12 cellular contexts compared by ENCODE assay signal in the genomic region with DNA sequence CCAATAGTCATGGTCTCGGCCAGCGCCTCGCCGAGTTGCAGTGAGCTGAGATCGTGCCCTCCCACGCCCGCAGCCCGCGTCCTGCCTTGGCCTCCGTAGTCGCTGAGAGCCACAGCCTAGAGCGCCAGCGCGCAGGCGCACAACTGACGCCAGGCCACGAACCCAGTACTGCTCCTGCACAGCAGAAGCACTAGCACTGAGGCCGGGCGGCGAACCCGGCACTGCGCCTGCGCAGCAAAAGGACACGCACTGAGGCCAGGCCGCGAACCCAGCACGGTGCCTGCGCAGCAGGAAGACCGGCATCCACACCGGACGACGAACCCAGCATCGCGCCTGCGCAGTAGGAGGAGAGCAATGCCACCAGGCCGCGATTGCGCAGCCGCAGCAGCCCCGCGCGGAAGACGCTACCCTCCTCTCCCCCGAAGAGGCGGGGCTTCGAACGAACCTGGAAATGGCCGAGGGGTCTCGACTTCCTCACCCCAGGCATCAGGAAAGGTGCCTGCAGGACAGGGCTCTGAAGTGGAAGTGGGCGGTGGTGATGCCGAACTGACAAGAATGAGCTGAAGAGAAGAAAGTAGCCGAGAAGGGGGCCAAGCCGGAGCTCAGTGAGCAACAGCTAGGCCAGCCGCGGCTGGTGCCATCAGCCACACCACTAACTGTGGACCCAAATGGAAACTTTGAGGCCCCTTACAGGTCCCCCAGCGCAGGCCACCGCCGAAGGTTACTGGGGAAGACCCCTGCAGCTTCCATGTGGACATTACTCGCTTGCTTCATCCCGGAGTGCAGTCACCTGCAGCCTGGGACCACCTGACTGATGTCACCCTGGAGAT. TPM values are rescaled to one million over a fixed set of nuclear protein-coding genes. Genes with fewer than 3 reads are reported as not detected.
DNase-seq lines count a peak whose midpoint lies in the region; ATAC-seq and TF ChIP-seq lines count a peak whose summit lies in the region.
"Had no signal": no experiment of that assay in that cellular context is flagged by ENCODE, and none has a peak within 500 bp of the region (broad histone marks: within the 10 kb centered on the region; RNA-seq: fewer than 3 reads in every experiment).

No MANE protein-coding gene starts in this region.

- H3K27me3 Mint-ChIP-seq in activated CD8-positive, alpha-beta T cell treated with anti-CD3 and anti-CD28 coated beads for 36 hours: peaks cover 35% of the 10 kb centered on the region
- peaks cover 44% of the 10 kb centered on the region for H3K27me3 Mint-ChIP-seq in activated CD8-positive, alpha-beta T cell treated with anti-CD3 and anti-CD28 coated beads, Interleukin-2, amount 10 ng/mL, durations not matched to agents 7 days and 5 days (ENCODE audit: low read depth)
- H3K27me3 Mint-ChIP-seq in endodermal cell (ENCODE audit: insufficient read depth): peaks cover 4% of the 10 kb centered on the region

- peaks cover 4% of the 10 kb centered on the region for H3K4me1 Mint-ChIP-seq in activated CD8-positive, alpha-beta T cell treated with anti-CD3 and anti-CD28 coated beads for 36 hours (ENCODE audit: low read depth)
- H3K4me1 Mint-ChIP-seq in activated CD8-positive, alpha-beta T cell treated with anti-CD3 and anti-CD28 coated beads, Interleukin-2, amount 10 ng/mL, durations not matched to agents 7 days and 5 days (ENCODE audit: low read depth): no peaks in the 10 kb centered on the region
- H3K4me1 Mint-ChIP-seq in endodermal cell: peaks cover 12% of the 10 kb centered on the region
- H3K4me1 Mint-ChIP-seq: IgD-negative memory B cell had no signal

- no peak for TF ChIP-seq CTCF in activated CD8-positive, alpha-beta T cell treated with anti-CD3 and anti-CD28 coated beads for 36 hours (IDR thresholded peaks at IDR 0.05)
- TF ChIP-seq CTCF in endodermal cell (conservative IDR thresholded peaks at IDR 0.05): no peak

- WGBS in endodermal cell (ENCODE audit: insufficient coverage in 1 of 2, insufficient read length in 1 of 2), 2 experiments: 93 to 95% methylated on average over 34 to 60 of the region's 60 CpGs

- peak overlapping the region; percentile 53 for H3K4me3 Mint-ChIP-seq in activated CD8-positive, alpha-beta T cell treated with anti-CD3 and anti-CD28 coated beads for 36 hours
- H3K4me3 Mint-ChIP-seq in activated CD8-positive, alpha-beta T cell treated with anti-CD3 and anti-CD28 coated beads, Interleukin-2, amount 10 ng/mL, durations not matched to agents 7 days and 5 days: no peak overlapping the region
- H3K4me3 Mint-ChIP-seq in endodermal cell: no peak overlapping the region
- H3K4me3 Mint-ChIP-seq: IgD-negative memory B cell had no signal

- intact Hi-C loops in activated CD8-positive, alpha-beta T cell treated with anti-CD3 and anti-CD28 coated beads for 36 hours (cut with micrococcal nuclease): no loop called here

- no peak overlapping the region for H3K27ac Mint-ChIP-seq in activated CD8-positive, alpha-beta T cell treated with anti-CD3 and anti-CD28 coated beads for 36 hours
- H3K27ac Mint-ChIP-seq in activated CD8-positive, alpha-beta T cell treated with anti-CD3 and anti-CD28 coated beads, Interleukin-2, amount 10 ng/mL, durations not matched to agents 7 days and 5 days: no peak overlapping the region
- H3K27ac Mint-ChIP-seq in endodermal cell: no peak overlapping the region
- H3K27ac Mint-ChIP-seq: IgD-negative memory B cell had no signal

- H3K27me3 ChIP-seq in endodermal cell (ENCODE audit: control insufficient read depth, insufficient read depth, low read length, poor library complexity, severe bottlenecking) (no peaks in the 10 kb centered on the region), subcutaneous abdominal adipose tissue (ENCODE audit: control insufficient read depth in 5 of 5, insufficient read depth in 4 of 5, low read length in 5 of 5) (peaks cover 0 to 20% (median 9%) of the 10 kb centered on the region in 5 donors)

- no peaks in the 10 kb centered on the region for H3K9me3 Mint-ChIP-seq in activated CD8-positive, alpha-beta T cell treated with anti-CD3 and anti-CD28 coated beads for 36 hours
- peaks cover 5% of the 10 kb centered on the region for H3K9me3 Mint-ChIP-seq in activated CD8-positive, alpha-beta T cell treated with anti-CD3 and anti-CD28 coated beads, Interleukin-2, amount 10 ng/mL, durations not matched to agents 7 days and 5 days (ENCODE audit: insufficient read depth)
- peaks cover 5% of the 10 kb centered on the region for H3K9me3 Mint-ChIP-seq in endodermal cell

- no peaks in the 10 kb centered on the region for H3K36me3 Mint-ChIP-seq in activated CD8-positive, alpha-beta T cell treated with anti-CD3 and anti-CD28 coated beads for 36 hours (ENCODE audit: low read depth)
- no peaks in the 10 kb centered on the region for H3K36me3 Mint-ChIP-seq in activated CD8-positive, alpha-beta T cell treated with anti-CD3 and anti-CD28 coated beads, Interleukin-2, amount 10 ng/mL, durations not matched to agents 7 days and 5 days (ENCODE audit: low read depth)
- H3K36me3 Mint-ChIP-seq in endodermal cell (ENCODE audit: low read depth): peaks cover 19% of the 10 kb centered on the region
- H3K36me3 Mint-ChIP-seq: IgD-negative memory B cell had no signal

- H3K27ac ChIP-seq in endodermal cell (ENCODE audit: low read depth, low read length) (no peak overlapping the region), subcutaneous abdominal adipose tissue (ENCODE audit: low read depth, low read length) (no peak overlapping the region)

- CTCF ChIA-PET in activated CD8-positive, alpha-beta T cell treated with anti-CD3 and anti-CD28 coated beads for 36 hours (lab: Charles Lee): no interaction called here
- CTCF ChIA-PET in activated CD8-positive, alpha-beta T cell treated with anti-CD3 and anti-CD28 coated beads, Interleukin-2, amount 10 ng/mL, durations not matched to agents 7 days and 5 days (lab: Charles Lee): no interaction called here

- POLR2A ChIA-PET in activated CD8-positive, alpha-beta T cell treated with anti-CD3 and anti-CD28 coated beads for 36 hours (lab: Charles Lee): interaction anchor here (0.5 kb wide), 1 partner anchor 30 kb away, joined by 6 read pairs; no protein-coding TSS in a partner anchor
- POLR2A ChIA-PET in activated CD8-positive, alpha-beta T cell treated with anti-CD3 and anti-CD28 coated beads, Interleukin-2, amount 10 ng/mL, durations not matched to agents 7 days and 5 days (lab: Charles Lee): interaction anchor here (0.6 kb wide), 1 partner anchor 23 kb away, joined by 3 read pairs; no protein-coding TSS in a partner anchor

- ATAC-seq in activated CD8-positive, alpha-beta T cell treated with anti-CD3 and anti-CD28 coated beads for 36 hours: peak; percentile 88
- no peak for ATAC-seq in activated CD8-positive, alpha-beta T cell treated with anti-CD3 and anti-CD28 coated beads, Interleukin-2, amount 10 ng/mL, durations not matched to agents 7 days and 5 days
- ATAC-seq in GM19351 (IDR thresholded peaks at IDR 0.05; ENCODE audit: unreplicated experiment): no peak

- no peak overlapping the region for H3K4me3 ChIP-seq in endodermal cell (ENCODE audit: low read length)
- H3K4me3 ChIP-seq in subcutaneous abdominal adipose tissue (ENCODE audit: low read depth in 1 of 5, low read length in 5 of 5): peak overlapping the region in 4 of 5 donors; percentile 6 to 48 (median 32)

- H3K9ac ChIP-seq in endodermal cell (ENCODE audit: extremely low read depth, low read length, poor library complexity, severe bottlenecking) (no peak overlapping the region), subcutaneous abdominal adipose tissue (ENCODE audit: low read length in 5 of 5) (no peak overlapping the region)

- peak; percentile 70 for DNase-seq in activated CD8-positive, alpha-beta T cell treated with anti-CD3 and anti-CD28 coated beads for 36 hours
- no peak for DNase-seq in activated CD8-positive, alpha-beta T cell treated with anti-CD3 and anti-CD28 coated beads, Interleukin-2, amount 10 ng/mL, durations not matched to agents 7 days and 5 days
- peak; percentile 36 for DNase-seq in endodermal cell
- DNase-seq in mesenteric fat pad (ENCODE audit: low spot score): peak; percentile 83
- no peak for DNase-seq in DMS 273 treated with DMSO at 0.1 percent for 48 hours (lab: John Stamatoyannopoulos, UW)
- DNase-seq in middle frontal gyrus (ENCODE audit: extremely low spot score, low spot score): no peak
- DNase-seq: NCI-H345 had no signal

- H3K36me3 ChIP-seq in endodermal cell (ENCODE audit: control insufficient read depth, insufficient read depth, low read length) (no peaks in the 10 kb centered on the region), subcutaneous abdominal adipose tissue (ENCODE audit: control insufficient read depth in 5 of 5, insufficient read depth in 5 of 5, low read length in 5 of 5) (peaks cover 0 to 2% (median 0%) of the 10 kb centered on the region in 5 donors)

- H3K4me1 ChIP-seq in endodermal cell (ENCODE audit: control insufficient read depth, insufficient read depth, low read length) (peaks cover 9% of the 10 kb centered on the region), subcutaneous abdominal adipose tissue (ENCODE audit: control insufficient read depth in 5 of 5, insufficient read depth in 5 of 5, low read length in 5 of 5) (peaks cover 0 to 5% (median 0%) of the 10 kb centered on the region in 5 donors)

- H3K9me3 ChIP-seq in endodermal cell (ENCODE audit: control insufficient read depth, low read length): peaks cover 5% of the 10 kb centered on the region
- H3K9me3 ChIP-seq in subcutaneous abdominal adipose tissue (ENCODE audit: control insufficient read depth in 5 of 5, low read length in 5 of 5): no peaks in the 10 kb centered on the region

RNA-seq across cellular contexts. Expression of gene F10, which starts 7.5 kb away (rescaled TPM):
- total RNA-seq in activated CD8-positive, alpha-beta T cell treated with anti-CD3 and anti-CD28 coated beads for 36 hours: not detected
- not detected for total RNA-seq in activated CD8-positive, alpha-beta T cell treated with anti-CD3 and anti-CD28 coated beads, Interleukin-2, amount 10 ng/mL, durations not matched to agents 7 days and 5 days
- total RNA-seq in endodermal cell: 10 to 100 TPM; 18.7 to 32.4 TPM
- polyA plus RNA-seq in endodermal cell (2013, experiment 1 of 2): 15.5 TPM
- 18.2 TPM for polyA plus RNA-seq in endodermal cell (2013, experiment 2 of 2)
- 6.6 TPM for total RNA-seq in mesenteric fat pad
- polyA plus RNA-seq: IgD-negative memory B cell had no signal

RNA-seq across cellular contexts. Expression of gene F7, which starts 24.5 kb away (rescaled TPM):
- under 1 TPM; 0.20 to 0.45 TPM for total RNA-seq in activated CD8-positive, alpha-beta T cell treated with anti-CD3 and anti-CD28 coated beads for 36 hours
- not detected for total RNA-seq in activated CD8-positive, alpha-beta T cell treated with anti-CD3 and anti-CD28 coated beads, Interleukin-2, amount 10 ng/mL, durations not matched to agents 7 days and 5 days
- total RNA-seq in endodermal cell: 1 to 10 TPM; 4.7 to 6.4 TPM
- 2.3 TPM for polyA plus RNA-seq in endodermal cell (2013, experiment 1 of 2)
- 1.2 TPM for polyA plus RNA-seq in endodermal cell (2013, experiment 2 of 2)
- 0.35 TPM for total RNA-seq in mesenteric fat pad
- polyA plus RNA-seq: IgD-negative memory B cell had no signal

RNA-seq across cellular contexts. Expression of gene PROZ, which starts 28.3 kb away (rescaled TPM):
- not detected for total RNA-seq in activated CD8-positive, alpha-beta T cell treated with anti-CD3 and anti-CD28 coated beads for 36 hours
- not detected for total RNA-seq in activated CD8-positive, alpha-beta T cell treated with anti-CD3 and anti-CD28 coated beads, Interleukin-2, amount 10 ng/mL, durations not matched to agents 7 days and 5 days
- under 1 TPM; 0.40 to 0.84 TPM for total RNA-seq in endodermal cell
- polyA plus RNA-seq in endodermal cell (2013, experiment 1 of 2): 0.53 TPM
- not detected for polyA plus RNA-seq in endodermal cell (2013, experiment 2 of 2)
- total RNA-seq in mesenteric fat pad: not detected
- total RNA-seq: mucosa of gallbladder had no signal
- polyA plus RNA-seq: AG04450, IgD-negative memory B cell had no signal

Comparison
In these comparisons a context has a peak if more than half of its experiments do, and no peak if none do; other contexts are left out.
1. DNase-seq: peak in activated CD8-positive, alpha-beta T cell treated with anti-CD3 and anti-CD28 coated beads for 36 hours (single experiment), endodermal cell (single experiment) and mesenteric fat pad (single experiment); none in activated CD8-positive, alpha-beta T cell treated with anti-CD3 and anti-CD28 coated beads, Interleukin-2, amount 10 ng/mL, durations not matched to agents 7 days and 5 days (single experiment), DMS 273 treated with DMSO at 0.1 percent for 48 hours (single experiment) and middle frontal gyrus (single experiment).